ENCODE assay signal across 29 cellular contexts in the genomic region with DNA sequence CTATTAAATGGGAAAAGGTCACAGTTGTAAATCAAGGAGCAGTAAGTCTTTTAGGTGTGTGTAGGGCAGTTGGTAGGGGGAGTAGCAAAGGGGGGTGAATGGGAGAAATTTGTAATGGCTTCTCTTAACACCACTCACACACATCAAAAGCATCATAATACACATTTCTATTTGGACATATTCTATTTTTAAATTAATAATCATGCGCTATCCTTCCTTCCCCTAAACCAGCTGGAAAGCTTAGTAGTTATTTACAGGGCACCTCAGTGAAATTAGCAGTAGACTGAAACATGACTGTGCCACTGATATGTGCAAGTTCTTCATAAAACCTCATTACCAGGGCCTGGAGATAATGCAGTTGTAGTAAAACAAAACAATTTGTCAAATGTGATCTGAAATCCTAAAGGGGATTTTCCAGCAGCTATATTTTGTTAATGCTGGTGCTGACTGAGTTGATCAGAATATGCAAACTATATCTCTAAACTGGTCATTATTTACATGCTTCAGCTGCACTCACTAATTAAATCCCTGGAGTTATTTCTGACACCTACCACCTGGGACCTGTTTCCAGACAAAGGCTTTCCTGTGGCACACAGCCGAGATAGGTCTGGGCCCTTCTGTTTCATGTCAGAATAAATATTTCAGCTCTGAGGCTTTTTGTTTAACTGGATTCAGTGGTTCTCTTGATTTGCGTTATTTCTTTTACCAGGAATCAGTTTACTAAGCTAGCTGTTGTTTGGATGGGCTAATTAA.
DNase-seq lines count a peak whose midpoint lies in the region; ATAC-seq and TF ChIP-seq lines count a peak whose summit lies in the region.
"Had no signal": no experiment of that assay in that cellular context is flagged by ENCODE, and none has a peak within 500 bp of the region (broad histone marks: within the 10 kb centered on the region; RNA-seq: fewer than 3 reads in every experiment).

No MANE protein-coding gene starts in this region.

- ATAC-seq in left ventricle myocardium superior, result peak; percentile 56
- ATAC-seq in left lobe of liver, result no peak
- no peak for ATAC-seq in HG03442 (IDR thresholded peaks at IDR 0.05; ENCODE audit: unreplicated experiment)
- ATAC-seq: HepG2, T-cell, upper lobe of right lung had no signal

- POLR2A ChIA-PET in CD8-positive, alpha-beta memory T cell (lab: Charles Lee), result no interaction called here

- DNase-seq in left ventricle myocardium superior (no peak), right atrium auricular region (ENCODE audit: low spot score) (no peak), NCI-H2171 (lab: John Stamatoyannopoulos, UW) (peak; percentile 66), cerebellum (ENCODE audit: low spot score) (peak; percentile 73), left lobe of liver (ENCODE audit: low spot score) (no peak)
- DNase-seq in activated T-cell treated with anti-CD3 and anti-CD28 coated beads, Interleukin-2, amount 50 U/mL, for 1 hour, result no peak
- no peak for DNase-seq in CD8-positive, alpha-beta memory T cell
- DNase-seq: activated CD4-positive, alpha-beta memory T cell treated with anti-CD3 and anti-CD28 coated beads for 36 hours; activated CD4-positive, CD25-positive, alpha-beta regulatory T cell; activated CD8-positive, alpha-beta memory T cell treated with anti-CD3 and anti-CD28 coated beads, Interleukin-2, amount 50 U/mL, for 48 hours; activated effector memory CD4-positive, alpha-beta T cell treated with Interleukin-2 at 50 U/mL for 16 hours; activated naive CD8-positive, alpha-beta T cell treated with anti-CD3 and anti-CD28 coated beads, Interleukin-2, amount 10 ng/mL, durations not matched to agents 7 days and 5 days; HCEC 1CT; heart right ventricle; Kasumi-1; naive B cell; NCI-H1092; NCI-H226; occipital lobe; Peyer's patch; small intestine; stimulated activated CD4-positive, alpha-beta T cell treated with anti-CD3 and anti-CD28 coated beads, Interleukin-2, amount 100 ng/mL, for 24 hours; T-cell; upper lobe of right lung had no signal

- intact Hi-C loops in left ventricle myocardium superior (cut with micrococcal nuclease), result no loop called here

- H3K9me3 Mint-ChIP-seq in CD8-positive, alpha-beta memory T cell, result peaks cover 0 to 34% (median 4%) of the 10 kb centered on the region in 5 donors

- H3K27ac Mint-ChIP-seq in CD8-positive, alpha-beta memory T cell, result no peak overlapping the region
- H3K27ac Mint-ChIP-seq: activated CD4-positive, alpha-beta memory T cell treated with anti-CD3 and anti-CD28 coated beads for 36 hours; activated naive CD8-positive, alpha-beta T cell treated with anti-CD3 and anti-CD28 coated beads, Interleukin-2, amount 10 ng/mL, durations not matched to agents 7 days and 5 days; naive B cell; T-cell had no signal

- peaks cover 0 to 7% (median 0%) of the 10 kb centered on the region in 3 donors for H3K36me3 Mint-ChIP-seq in CD8-positive, alpha-beta memory T cell
- H3K36me3 Mint-ChIP-seq: activated CD4-positive, alpha-beta memory T cell treated with anti-CD3 and anti-CD28 coated beads for 36 hours; naive B cell; T-cell had no signal

- no peak for TF ChIP-seq CTCF in right atrium auricular region (IDR thresholded peaks at IDR 0.05)

- no peak overlapping the region for H3K27ac ChIP-seq in right atrium auricular region
- H3K27ac ChIP-seq in CD8-positive, alpha-beta memory T cell (ENCODE audit: low read depth, low read length), result no peak overlapping the region
- H3K27ac ChIP-seq: epithelial cell of prostate, Peyer's patch, SJSA1, upper lobe of right lung had no signal

- no peaks in the 10 kb centered on the region for H3K36me3 ChIP-seq in right atrium auricular region
- H3K36me3 ChIP-seq in CD8-positive, alpha-beta memory T cell (ENCODE audit: insufficient read depth, low read length), result no peaks in the 10 kb centered on the region
- H3K36me3 ChIP-seq: heart right ventricle, Peyer's patch, SJSA1, upper lobe of right lung had no signal

- H3K4me3 Mint-ChIP-seq in CD8-positive, alpha-beta memory T cell, result peak overlapping the region in 1 of 7 donors; percentile 10
- H3K4me3 Mint-ChIP-seq: activated CD4-positive, alpha-beta memory T cell treated with anti-CD3 and anti-CD28 coated beads for 36 hours; activated naive CD8-positive, alpha-beta T cell treated with anti-CD3 and anti-CD28 coated beads, Interleukin-2, amount 10 ng/mL, durations not matched to agents 7 days and 5 days; central memory CD8-positive, alpha-beta T cell; naive B cell; T-cell had no signal

- H3K27me3 ChIP-seq in right atrium auricular region, result no peaks in the 10 kb centered on the region
- H3K27me3 ChIP-seq in CD8-positive, alpha-beta memory T cell (ENCODE audit: insufficient read depth, low read length, poor library complexity, severe bottlenecking), result no peaks in the 10 kb centered on the region
- H3K27me3 ChIP-seq: heart right ventricle, Peyer's patch, SJSA1, upper lobe of right lung had no signal

- CTCF ChIA-PET in CD8-positive, alpha-beta memory T cell (lab: Charles Lee), result no interaction called here

- no peaks in the 10 kb centered on the region for H3K27me3 Mint-ChIP-seq in CD8-positive, alpha-beta memory T cell
- H3K27me3 Mint-ChIP-seq: activated CD4-positive, alpha-beta memory T cell treated with anti-CD3 and anti-CD28 coated beads for 36 hours; central memory CD8-positive, alpha-beta T cell; naive B cell; T-cell had no signal

- H3K9me3 ChIP-seq in right atrium auricular region, result no peaks in the 10 kb centered on the region
- no peaks in the 10 kb centered on the region for H3K9me3 ChIP-seq in CD8-positive, alpha-beta memory T cell (ENCODE audit: low read length)
- H3K9me3 ChIP-seq: Peyer's patch, SJSA1, upper lobe of right lung had no signal

- H3K4me3 ChIP-seq in right atrium auricular region, result no peak overlapping the region
- H3K4me3 ChIP-seq in CD8-positive, alpha-beta memory T cell (ENCODE audit: low read length), result no peak overlapping the region
- H3K4me3 ChIP-seq: heart right ventricle, Peyer's patch, SJSA1, upper lobe of right lung had no signal

- no peaks in the 10 kb centered on the region for H3K4me1 Mint-ChIP-seq in CD8-positive, alpha-beta memory T cell
- H3K4me1 Mint-ChIP-seq: activated naive CD8-positive, alpha-beta T cell treated with anti-CD3 and anti-CD28 coated beads, Interleukin-2, amount 10 ng/mL, durations not matched to agents 7 days and 5 days; central memory CD8-positive, alpha-beta T cell; naive B cell; T-cell had no signal

- peaks cover 0 to 19% of the 10 kb centered on the region in 2 donors for H3K4me1 ChIP-seq in right atrium auricular region
- no peaks in the 10 kb centered on the region for H3K4me1 ChIP-seq in CD8-positive, alpha-beta memory T cell (ENCODE audit: insufficient read depth, low read length)
- H3K4me1 ChIP-seq: Peyer's patch, SJSA1, upper lobe of right lung had no signal

Comparison
In these comparisons a context has a peak if more than half of its experiments do, and no peak if none do; other contexts are left out.
1. DNase-seq: peak in NCI-H2171 (single experiment) and cerebellum (single experiment); none in left ventricle myocardium superior (single experiment), right atrium auricular region (single experiment), left lobe of liver (single experiment), activated T-cell treated with anti-CD3 and anti-CD28 coated beads, Interleukin-2, amount 50 U/mL, for 1 hour (single experiment) and CD8-positive, alpha-beta memory T cell (0 of 5).